Comparison of ENCODE assay signal across 8 cellular contexts in the genomic region with DNA sequence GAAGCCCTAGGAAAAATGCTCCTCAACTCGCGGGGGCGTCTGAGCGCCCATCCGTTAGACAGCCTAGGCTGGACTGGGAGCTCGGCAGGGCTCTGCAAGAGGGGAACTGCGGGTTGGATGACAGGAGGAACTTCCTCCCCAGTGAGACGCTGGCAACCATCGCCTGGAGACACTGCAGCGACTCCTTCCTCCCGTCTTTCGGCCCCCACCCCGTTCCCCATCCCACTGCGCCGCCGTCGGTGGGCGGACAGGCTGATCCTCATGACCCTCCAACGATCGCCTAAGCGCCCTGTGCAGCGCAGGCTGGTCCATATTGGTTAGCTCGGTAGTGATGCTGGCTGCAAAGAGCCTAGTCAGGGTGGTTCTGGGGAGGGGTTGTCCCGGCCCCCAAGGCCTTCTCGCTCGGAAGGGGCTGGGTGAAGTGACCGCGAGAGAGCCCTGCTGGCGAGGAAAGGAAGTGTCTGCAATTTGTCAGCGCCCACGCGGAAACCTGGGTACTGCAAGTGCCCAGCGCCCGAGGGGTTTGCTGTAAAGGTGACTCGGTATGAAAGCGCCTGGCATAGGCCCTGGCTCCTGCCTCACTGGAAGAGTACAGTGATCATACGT. TPM values are rescaled to one million over a fixed set of nuclear protein-coding genes. Genes with fewer than 3 reads are reported as not detected.
A peak's percentile ranks its signal among the peaks of the same experiment; 100 is the strongest.
DNase-seq lines count a peak whose midpoint lies in the region; ATAC-seq and TF ChIP-seq lines count a peak whose summit lies in the region.

No MANE protein-coding gene starts in this region.

- peak overlapping the region; percentile 60 for H3K4me3 ChIP-seq in AG04449 (ENCODE audit: low read depth, low read length)
- peak overlapping the region; percentile 52 to 67 for H3K4me3 ChIP-seq in Panc1 (ENCODE audit: low read depth in 2 of 2, low read length in 2 of 2)
- H3K4me3 ChIP-seq in hepatocyte = peak overlapping the region; percentile 27
- H3K4me3 ChIP-seq in spleen = peak overlapping the region; percentile 51 to 79 (median 61)

- intact Hi-C loops in Panc1 (cut with micrococcal nuclease; ENCODE audit: unreplicated experiment) (no loop called here), spleen (cut with DNase I; ENCODE audit: low total_unique reads) (no loop called here)

- no peaks in the 10 kb centered on the region for H3K36me3 ChIP-seq in Panc1 (ENCODE audit: control insufficient read depth, insufficient read depth, low read length)
- no peaks in the 10 kb centered on the region for H3K36me3 ChIP-seq in hepatocyte (replicated peaks; ENCODE audit: insufficient read depth, low read depth)
- H3K36me3 ChIP-seq in spleen = no peaks in the 10 kb centered on the region

- peak overlapping the region; percentile 41 for H2AFZ ChIP-seq in hepatocyte

- H3K27me3 ChIP-seq in Panc1 (ENCODE audit: control insufficient read depth, insufficient read depth, low read length) (peaks cover 44% of the 10 kb centered on the region), hepatocyte (peaks cover 81% of the 10 kb centered on the region), spleen (replicated peaks in 1 of 7) (peaks cover 0 to 33% (median 0%) of the 10 kb centered on the region in 7 donors)

- in situ Hi-C loops in Panc1 (cut with HindIII; ENCODE audit: low pct_unique_long_range_greater_than_20kb, low sequenced_read_pairs) = no loop called here

- no peaks in the 10 kb centered on the region for H4K20me1 ChIP-seq in hepatocyte (ENCODE audit: insufficient read depth, poor library complexity, severe bottlenecking)

- H3K27ac ChIP-seq in Panc1 (ENCODE audit: low read length) (no peak overlapping the region), hepatocyte (no peak overlapping the region), spleen (peak overlapping the region in 4 of 8 donors; percentile 32 to 73 (median 52))

- peak; percentile 36 for ATAC-seq in GM18873 (IDR thresholded peaks at IDR 0.05; ENCODE audit: low FRiP score, unreplicated experiment)
- ATAC-seq in HG03108 (IDR thresholded peaks at IDR 0.05; ENCODE audit: unreplicated experiment) = peak; percentile 36
- ATAC-seq in Panc1 = peak; percentile 69

- POLR2A ChIA-PET in AG04449 (lab: Yijun Ruan, JAX) = no interaction called here
- POLR2A ChIA-PET in Panc1 (lab: Charles Lee) = interaction anchor here (1.0 kb wide), 1 partner anchor 66 kb away, joined by 3 read pairs; the partner anchor contains the start of genes SIAE and SPA17

- TF ChIP-seq CTCF in AG04449 (IDR thresholded peaks at IDR 0.05; ENCODE audit: insufficient read depth, low read length, missing control alignments) (peak; percentile 27), Panc1 (IDR thresholded peaks at IDR 0.05) (peak; percentile 61; the same call in 1 of the 2 replicates), hepatocyte (IDR thresholded peaks at IDR 0.05; ENCODE audit: poor library complexity) (peak; percentile 37), spleen (IDR thresholded peaks at IDR 0.05 in 8 of 11, conservative IDR thresholded peaks at IDR 0.05 in 3 of 11) (peak; percentile 34 to 76 (median 61))

- H3K79me2 ChIP-seq in hepatocyte = no peaks in the 10 kb centered on the region

- DNase-seq in AG04449 (ENCODE audit: low read depth, low spot score) (no peak), Panc1 (ENCODE audit: low read depth, low spot score) (no peak), hepatocyte (ENCODE audit: low spot score) (no peak), spleen (peak; percentile 87), cerebellar nuclear complex (lab: John Stamatoyannopoulos, UW) (no peak)
- peak; percentile 65 for DNase-seq in activated naive CD4-positive, alpha-beta T cell treated with anti-CD3 and anti-CD28 coated beads, Interleukin-2, amount 50 U/mL, for 16 hours

- no TSS peak for BruUV-seq in Panc1 (replicated peaks; lab: Mats Ljungman, UMichigan)

- peaks cover 5% of the 10 kb centered on the region for H3K4me1 ChIP-seq in Panc1 (ENCODE audit: control insufficient read depth, insufficient read depth, low read length)
- no peaks in the 10 kb centered on the region for H3K4me1 ChIP-seq in hepatocyte (ENCODE audit: insufficient read depth)
- peaks cover 9 to 50% (median 19%) of the 10 kb centered on the region in 6 donors for H3K4me1 ChIP-seq in spleen

- H3K9me2 ChIP-seq in hepatocyte (replicated peaks; ENCODE audit: insufficient read depth) = no peaks in the 10 kb centered on the region

- H3K4me2 ChIP-seq in hepatocyte = peak overlapping the region; percentile 93

- 5% methylated on average over 34 of the region's 37 CpGs for WGBS in hepatocyte (ENCODE audit: low lambda C conversion rate, missing lambda C conversion rate)
- WGBS in spleen, 5 donors = 1 to 2% (median 2%) methylated on average over 29 to 37 of the region's 37 CpGs

- TF ChIP-seq POLR2A in spleen (IDR thresholded peaks at IDR 0.05) = no peak

- CTCF ChIA-PET in AG04449 (lab: Yijun Ruan, JAX) (interaction anchor here (1.0 to 3.0 kb wide), 7 partner anchors 8 to 70 kb away, joined by 3 to 15 read pairs (median 5); no protein-coding TSS in a partner anchor), Panc1 (lab: Charles Lee) (interaction anchor here (1.4 kb wide), 1 partner anchor 22 kb away, joined by 3 read pairs; no protein-coding TSS in a partner anchor)

- no peaks in the 10 kb centered on the region for H3K9me3 ChIP-seq in Panc1 (ENCODE audit: control insufficient read depth, insufficient read depth, low read depth, low read length)
- H3K9me3 ChIP-seq in hepatocyte (ENCODE audit: low read depth) = no peaks in the 10 kb centered on the region
- H3K9me3 ChIP-seq in spleen = no peaks in the 10 kb centered on the region

RNA-seq across cellular contexts. Expression of gene NRGN, which starts 0.6 kb away (rescaled TPM):
- total RNA-seq in Panc1 (2021; ENCODE audit: unreplicated experiment) = 5.7 TPM
- polyA plus RNA-seq in Panc1 (2012; ENCODE audit: insufficient read length) = 2.1 TPM
- not detected in 2 replicates for total RNA-seq in hepatocyte
- polyA plus RNA-seq in hepatocyte = 1.1 and 1.2 TPM in 2 replicates
- total RNA-seq in spleen = 10 to 100 TPM; 29.0 to 61.2 (median 46.5) TPM
- 10 to 100 TPM; 12.7 to 24.2 (median 15.9) TPM for polyA plus RNA-seq in spleen

RNA-seq across cellular contexts. Expression of gene VSIG2, which starts 11.7 kb away (rescaled TPM):
- total RNA-seq in Panc1 (2021; ENCODE audit: unreplicated experiment) (not detected), hepatocyte (22.6 and 22.9 TPM in 2 replicates), spleen (1 to 10 TPM in 2 of 7 donors, under 1 TPM in 2, not detected in 3; 0.43 to 1.5 (median 1.0) TPM)
- not detected for polyA plus RNA-seq in Panc1 (2012; ENCODE audit: insufficient read length)
- polyA plus RNA-seq in hepatocyte (34.3 and 38.9 TPM in 2 replicates), spleen (1 to 10 TPM in 2 of 3 donors, under 1 TPM in 1; 0.47 to 2.1 (median 2.0) TPM)

RNA-seq across cellular contexts. Expression of gene ESAM, which starts 21.7 kb away (rescaled TPM):
- total RNA-seq in Panc1 (2021; ENCODE audit: unreplicated experiment) (1.6 TPM), hepatocyte (2.0 and 3.6 TPM in 2 replicates), spleen (10 to 100 TPM; 16.2 to 49.2 (median 29.2) TPM)
- 1.2 TPM for polyA plus RNA-seq in Panc1 (2012; ENCODE audit: insufficient read length)
- polyA plus RNA-seq in hepatocyte (3.9 and 7.9 TPM in 2 replicates), spleen (10 to 100 TPM; 14.3 to 30.9 (median 18.0) TPM)

RNA-seq across cellular contexts. Expression of gene MSANTD2, which starts 59.8 kb away (rescaled TPM):
- total RNA-seq in Panc1 (2021; ENCODE audit: unreplicated experiment) = 20.5 TPM
- 12.2 TPM for polyA plus RNA-seq in Panc1 (2012; ENCODE audit: insufficient read length)
- total RNA-seq in hepatocyte = 14.9 and 18.3 TPM in 2 replicates
- 10.8 and 11.2 TPM in 2 replicates for polyA plus RNA-seq in hepatocyte
- total RNA-seq in spleen = 10 to 100 TPM; 16.5 to 25.8 (median 19.3) TPM
- polyA plus RNA-seq in spleen = 10 to 100 TPM in 2 of 3 donors, 1 to 10 TPM in 1; 9.5 to 17.6 (median 13.8) TPM

Comparison
In these comparisons a context has a peak if more than half of its experiments do, and no peak if none do; other contexts are left out.
1. DNase-seq: peak in activated naive CD4-positive, alpha-beta T cell treated with anti-CD3 and anti-CD28 coated beads, Interleukin-2, amount 50 U/mL, for 16 hours (single experiment) and spleen (single experiment); none in AG04449 (single experiment), Panc1 (single experiment), hepatocyte (single experiment) and cerebellar nuclear complex (0 of 2).
2. Peak in every context shown above with its lines, with median percentiles within 50 percentile points of each other: H3K4me3 ChIP-seq, CTCF ChIP-seq and ATAC-seq.